Comparison of ENCODE assay signal across 11 cellular contexts in the genomic region with DNA sequence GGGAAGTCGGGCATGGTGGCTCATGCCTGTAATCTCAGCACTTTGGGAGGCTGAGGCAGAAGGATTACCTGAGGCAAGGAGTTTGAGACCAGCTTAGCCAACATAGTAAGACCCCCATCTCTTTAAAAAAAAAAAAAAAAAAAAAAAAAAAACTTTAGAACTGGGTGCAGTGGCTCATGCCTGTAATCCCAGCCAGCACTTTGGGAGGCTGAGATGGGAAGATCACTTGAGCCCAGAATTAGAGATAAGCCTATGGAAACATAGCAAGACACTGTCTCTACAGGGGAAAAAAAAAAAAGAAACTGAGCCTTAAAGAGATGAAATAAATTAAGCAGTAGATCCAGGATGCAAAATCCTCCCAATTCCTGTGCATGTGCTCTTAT. TPM values are rescaled to one million over a fixed set of nuclear protein-coding genes. Genes with fewer than 3 reads are reported as not detected.
DNase-seq lines count a peak whose midpoint lies in the region; ATAC-seq and TF ChIP-seq lines count a peak whose summit lies in the region.
"Had no signal": no experiment of that assay in that cellular context is flagged by ENCODE, and none has a peak within 500 bp of the region (broad histone marks: within the 10 kb centered on the region; RNA-seq: fewer than 3 reads in every experiment).

No MANE protein-coding gene starts in this region.

- no peaks in the 10 kb centered on the region for H4K20me1 ChIP-seq in mammary epithelial cell (ENCODE audit: insufficient read depth, low read length)

- H2AFZ ChIP-seq in mammary epithelial cell (ENCODE audit: low read depth, low read length): no peak overlapping the region

- 100% methylated on average over 1 of the region's 1 CpG for WGBS in mammary epithelial cell (ENCODE audit: low coverage, missing lambda C conversion rate)
- 73 to 100% methylated on average over 1 of the region's 1 CpG for WGBS in transverse colon (ENCODE audit: low coverage in 1 of 2), 2 donors

- H3K27me3 ChIP-seq in mammary epithelial cell (ENCODE audit: insufficient read depth, low read length) (no peaks in the 10 kb centered on the region), transverse colon (no peaks in the 10 kb centered on the region)
- H3K27me3 ChIP-seq: vagina had no signal

- peaks cover 24% of the 10 kb centered on the region for H3K4me1 ChIP-seq in mammary epithelial cell (ENCODE audit: insufficient read depth, low read length)
- H3K4me1 ChIP-seq in transverse colon: peaks cover 7 to 32% (median 24%) of the 10 kb centered on the region in 4 donors

- DNase-seq in MCF 10A (ENCODE audit: unreplicated experiment) (no peak), mammary epithelial cell (no peak), T-cell (no peak), endothelial cell (ENCODE audit: low spot score) (no peak), transverse colon (no peak), ACHN (no peak), KBM-7 (no peak), COLO829 (ENCODE audit: low spot score) (no peak)
- DNase-seq: activated effector memory CD4-positive, alpha-beta T cell treated with Interleukin-2 at 50 U/mL for 16 hours; NCI-H187 had no signal

- no peak for TF ChIP-seq POLR2A in transverse colon (IDR thresholded peaks at IDR 0.05)

- intact Hi-C loops in MCF 10A (cut with micrococcal nuclease): loop anchor here (1.0 kb wide), 1 partner anchor 23 kb away; no protein-coding TSS in a partner anchor
- intact Hi-C loops in mammary epithelial cell (cut with micrococcal nuclease): no loop called here
- intact Hi-C loops in transverse colon (cut with DNase I; ENCODE audit: low total_unique reads): no loop called here

- no peaks in the 10 kb centered on the region for H3K9me3 Mint-ChIP-seq in MCF 10A (ENCODE audit: unreplicated experiment)
- H3K9me3 Mint-ChIP-seq in T-cell: no peaks in the 10 kb centered on the region
- no peaks in the 10 kb centered on the region for H3K9me3 Mint-ChIP-seq in endothelial cell (ENCODE audit: unreplicated experiment)

- no peak overlapping the region for H3K4me3 ChIP-seq in mammary epithelial cell (replicated peaks in 1 of 3; ENCODE audit: insufficient read depth in 1 of 3, low read depth in 2 of 3, low read length in 3 of 3)
- no peak overlapping the region for H3K4me3 ChIP-seq in transverse colon

- no peak for TF ChIP-seq EP300 in transverse colon (IDR thresholded peaks at IDR 0.05; ENCODE audit: low read depth)

- no TSS peak for BruUV-seq in MCF 10A (replicated peaks; lab: Mats Ljungman, UMichigan)
- BruUV-seq in mammary epithelial cell (replicated peaks; lab: Mats Ljungman, UMichigan): no TSS peak

- H3K4me3 Mint-ChIP-seq in MCF 10A (ENCODE audit: unreplicated experiment) (peak overlapping the region; percentile 97), T-cell (peak overlapping the region; percentile 94 to 98 (median 96)), endothelial cell (ENCODE audit: unreplicated experiment) (no peak overlapping the region)

- no peak overlapping the region for H3K9ac ChIP-seq in mammary epithelial cell (ENCODE audit: insufficient read depth, low read length)

- H3K27ac Mint-ChIP-seq in MCF 10A (ENCODE audit: low read depth, unreplicated experiment) (no peak overlapping the region), T-cell (peak overlapping the region; percentile 99 to 100), endothelial cell (ENCODE audit: unreplicated experiment) (peak overlapping the region; percentile 78)

- POLR2A ChIA-PET in MCF 10A (lab: Yijun Ruan, JAX) (interaction anchor here (0.6 to 10.0 kb wide), 13 partner anchors 8 to 286 kb away, joined by 3 to 249 read pairs (median 15); a partner anchor contains a TSS), T-cell (lab: Charles Lee) (interaction anchor here (0.5 to 1.1 kb wide), 6 partner anchors 14 to 148 kb away, joined by 3 to 5 read pairs (median 4); a partner anchor contains a TSS)

- no peak for ATAC-seq in T-cell (replicated peaks in 1 of 4)

- H3K27ac ChIP-seq in mammary epithelial cell (ENCODE audit: insufficient read depth, low read depth, low read length) (no peak overlapping the region), transverse colon (peak overlapping the region; percentile 86 to 96 (median 91))

- no peak overlapping the region for H3K4me2 ChIP-seq in mammary epithelial cell (ENCODE audit: insufficient read depth, low read depth, low read length)

- CTCF ChIA-PET in MCF 10A (lab: Yijun Ruan, JAX): interaction anchor here (0.7 to 3.4 kb wide), 5 partner anchors 11 to 356 kb away, joined by 3 to 24 read pairs (median 4); no protein-coding TSS in a partner anchor
- CTCF ChIA-PET in mammary epithelial cell (lab: Charles Lee; ENCODE audit: low non-redundant PET): no interaction called here
- CTCF ChIA-PET in T-cell (lab: Charles Lee): interaction anchor here (0.6 to 2.0 kb wide), 9 partner anchors 15 to 357 kb away, joined by 3 to 11 read pairs (median 5); a partner anchor contains a TSS

- H3K36me3 Mint-ChIP-seq in MCF 10A (ENCODE audit: insufficient read depth, unreplicated experiment) (peaks cover 38% of the 10 kb centered on the region), T-cell (peaks cover 13% of the 10 kb centered on the region), endothelial cell (ENCODE audit: low read depth, unreplicated experiment) (peaks cover 11% of the 10 kb centered on the region)

- H3K27me3 Mint-ChIP-seq in MCF 10A (ENCODE audit: insufficient read depth, unreplicated experiment) (no peaks in the 10 kb centered on the region), T-cell (no peaks in the 10 kb centered on the region), endothelial cell (ENCODE audit: unreplicated experiment) (peaks cover 3% of the 10 kb centered on the region)

- peaks cover 34% of the 10 kb centered on the region for H3K79me2 ChIP-seq in mammary epithelial cell (ENCODE audit: insufficient read depth, low read length)

- H3K36me3 ChIP-seq in mammary epithelial cell (ENCODE audit: insufficient read depth, low read length) (peaks cover 9% of the 10 kb centered on the region), transverse colon (peaks cover 0 to 22% (median 5%) of the 10 kb centered on the region in 4 donors)

- H3K9me3 ChIP-seq in mammary epithelial cell (replicated peaks; ENCODE audit: insufficient read depth, low read length): no peaks in the 10 kb centered on the region
- no peaks in the 10 kb centered on the region for H3K9me3 ChIP-seq in transverse colon
- H3K9me3 ChIP-seq: vagina had no signal

- dilution Hi-C loops in mammary epithelial cell (cut with HindIII; ENCODE audit: low sequenced_read_pairs): no loop called here

- TF ChIP-seq CTCF in MCF 10A (IDR thresholded peaks at IDR 0.05; ENCODE audit: unreplicated experiment): no peak
- TF ChIP-seq CTCF in mammary epithelial cell (conservative IDR thresholded peaks at IDR 0.05 in 1 of 2, IDR thresholded peaks at IDR 0.05 in 1 of 2; ENCODE audit: extremely low read depth in 1 of 2, insufficient read depth in 1 of 2, low read depth in 1 of 2, low read length in 2 of 2): no peak
- TF ChIP-seq CTCF in endothelial cell (IDR thresholded peaks at IDR 0.05; ENCODE audit: unreplicated experiment): no peak
- no peak for TF ChIP-seq CTCF in transverse colon (IDR thresholded peaks at IDR 0.05)

- in situ Hi-C loops in mammary epithelial cell (cut with MboI; ENCODE audit: low sequenced_read_pairs in 2 of 2) (no loop called here), transverse colon (cut with MboI; ENCODE audit: low pct_ligation_motif_present in 1 of 4, low pct_unique_long_range_greater_than_20kb in 1 of 4, low sequenced_read_pairs in 3 of 4) (no loop called here), ACHN (cut with HindIII; ENCODE audit: low pct_ligation_motif_present, low pct_unique_long_range_greater_than_20kb, low sequenced_read_pairs) (no loop called here), KBM-7 (cut with MboI; ENCODE audit: low pct_unique_long_range_greater_than_20kb, low sequenced_read_pairs) (no loop called here)

- peaks cover 9% of the 10 kb centered on the region for H3K4me1 Mint-ChIP-seq in MCF 10A (ENCODE audit: insufficient read depth, unreplicated experiment)
- peaks cover 55 to 66% (median 63%) of the 10 kb centered on the region in 3 donors for H3K4me1 Mint-ChIP-seq in T-cell
- H3K4me1 Mint-ChIP-seq in endothelial cell (ENCODE audit: unreplicated experiment): peaks cover 27% of the 10 kb centered on the region

RNA-seq across cellular contexts. Expression of a gene that starts 1.7 kb away (rescaled TPM):
- 158 and 205 TPM in 2 replicates for total RNA-seq in MCF 10A (2022)
- 100 to 1,000 TPM; 127 to 221 TPM for total RNA-seq in mammary epithelial cell
- 425 TPM for polyA plus RNA-seq in mammary epithelial cell
- 106 TPM for polyA minus RNA-seq in mammary epithelial cell
- 100 to 1,000 TPM in 3 of 5 donors, 10 to 100 TPM in 2; 67.5 to 113 (median 104) TPM for total RNA-seq in T-cell
- 84.3 TPM for total RNA-seq in endothelial cell (ENCODE audit: unreplicated experiment)
- total RNA-seq in transverse colon: 10 to 100 TPM; 22.1 to 63.0 (median 44.8) TPM

RNA-seq across cellular contexts. Expression of a gene that starts 13.8 kb away (rescaled TPM):
- 4,675 and 4,734 TPM in 2 replicates for total RNA-seq in MCF 10A (2022)
- total RNA-seq in mammary epithelial cell: 1,000 to 10,000 TPM in 1 of 2 donors, 100 to 1,000 TPM in 1; 847 to 3,248 TPM
- polyA plus RNA-seq in mammary epithelial cell: 7,406 TPM
- polyA minus RNA-seq in mammary epithelial cell: 2,718 TPM
- 1,000 to 10,000 TPM; 4,612 to 5,648 (median 5,133) TPM for total RNA-seq in T-cell
- total RNA-seq in endothelial cell (ENCODE audit: unreplicated experiment): 3,242 TPM
- total RNA-seq in transverse colon: 1,000 to 10,000 TPM in 2 of 4 donors, 100 to 1,000 TPM in 2; 841 to 2,950 (median 1,684) TPM

RNA-seq across cellular contexts. Expression of a gene that starts 15.4 kb away (rescaled TPM):
- total RNA-seq in MCF 10A (2022): 2.8 and 3.5 TPM in 2 replicates
- 1 to 10 TPM; 2.7 TPM for total RNA-seq in mammary epithelial cell
- polyA plus RNA-seq in mammary epithelial cell: 0.87 TPM
- polyA minus RNA-seq in mammary epithelial cell: 2.1 TPM
- 10 to 100 TPM in 3 of 5 donors, 1 to 10 TPM in 2; 8.4 to 15.1 (median 11.4) TPM for total RNA-seq in T-cell
- 10.4 TPM for total RNA-seq in endothelial cell (ENCODE audit: unreplicated experiment)
- 10 to 100 TPM in 1 of 4 donors, 1 to 10 TPM in 3; 3.7 to 10.1 (median 4.5) TPM for total RNA-seq in transverse colon

RNA-seq across cellular contexts. Expression of a gene that starts 22.7 kb away (rescaled TPM):
- 1.1 and 3.7 TPM in 2 replicates for total RNA-seq in MCF 10A (2022)
- total RNA-seq in mammary epithelial cell: 1 to 10 TPM; 2.0 to 3.6 TPM
- 4.0 TPM for polyA plus RNA-seq in mammary epithelial cell
- polyA minus RNA-seq in mammary epithelial cell: 9.6 TPM
- total RNA-seq in T-cell: 10 to 100 TPM in 1 of 5 donors, 1 to 10 TPM in 3, under 1 TPM in 1; 0.93 to 24.0 (median 8.2) TPM
- 4.2 TPM for total RNA-seq in endothelial cell (ENCODE audit: unreplicated experiment)
- 100 to 1,000 TPM; 270 to 634 (median 340) TPM for total RNA-seq in transverse colon

RNA-seq across cellular contexts. Expression of a gene that starts 25.4 kb away (rescaled TPM):
- total RNA-seq in MCF 10A (2022): 111 and 123 TPM in 2 replicates
- total RNA-seq in mammary epithelial cell: 100 to 1,000 TPM; 166 to 366 TPM
- 236 TPM for polyA plus RNA-seq in mammary epithelial cell
- 447 TPM for polyA minus RNA-seq in mammary epithelial cell
- 100 to 1,000 TPM; 181 to 298 (median 276) TPM for total RNA-seq in T-cell
- 302 TPM for total RNA-seq in endothelial cell (ENCODE audit: unreplicated experiment)
- 100 to 1,000 TPM in 2 of 4 donors, 10 to 100 TPM in 2; 94.2 to 133 (median 97.9) TPM for total RNA-seq in transverse colon
